10 cellular contexts compared by ENCODE assay signal in genomic region chr16:2038359-2039285, GRCh38. TPM values are rescaled to one million over a fixed set of nuclear protein-coding genes. Genes with fewer than 3 reads are reported as not detected.
DNase-seq lines count a peak whose midpoint lies in the region; ATAC-seq and TF ChIP-seq lines count a peak whose summit lies in the region.
"Had no signal": no experiment of that assay in that cellular context is flagged by ENCODE, and none has a peak within 500 bp of the region (broad histone marks: within the 10 kb centered on the region; RNA-seq: fewer than 3 reads in every experiment).

No MANE protein-coding gene starts in this region.

- H3K36me3 ChIP-seq in CD8-positive, alpha-beta memory T cell (ENCODE audit: insufficient read depth, low read length) = no peaks in the 10 kb centered on the region
- H3K36me3 ChIP-seq in ascending aorta (peaks cover 4 to 15% of the 10 kb centered on the region in 2 donors), skeletal muscle tissue (ENCODE audit: control insufficient read depth in 3 of 3, insufficient read depth in 3 of 3, low read length in 3 of 3) (peaks cover 0 to 13% (median 5%) of the 10 kb centered on the region in 3 donors), trophoblast cell (ENCODE audit: control insufficient read depth in 1 of 2, insufficient read depth in 2 of 2, low read length in 2 of 2) (peaks cover 17 to 20% of the 10 kb centered on the region in 2 experiments)

- H3K27me3 Mint-ChIP-seq in CD8-positive, alpha-beta memory T cell = no peaks in the 10 kb centered on the region
- H3K27me3 Mint-ChIP-seq: CD4-positive, alpha-beta memory T cell had no signal

- H3K4me3 Mint-ChIP-seq in CD8-positive, alpha-beta memory T cell = no peak overlapping the region

- H3K14ac ChIP-seq in trophoblast cell (ENCODE audit: low read length) = no peak overlapping the region

- no peaks in the 10 kb centered on the region for H3K79me2 ChIP-seq in trophoblast cell (ENCODE audit: control insufficient read depth, insufficient read depth, low read length, poor library complexity)

- no peak overlapping the region for H3K23ac ChIP-seq in trophoblast cell (ENCODE audit: low read length)

- intact Hi-C loops in ascending aorta (cut with DNase I) = no loop called here

- H3K9ac ChIP-seq in skeletal muscle tissue (ENCODE audit: low read depth in 1 of 3, low read length in 3 of 3) (peak overlapping the region in 2 of 3 donors; percentile 43 to 64), trophoblast cell (ENCODE audit: low read length) (no peak overlapping the region)

- TF ChIP-seq CTCF in ascending aorta (IDR thresholded peaks at IDR 0.05) = no peak

- H2BK5ac ChIP-seq in trophoblast cell (ENCODE audit: low read depth, low read length, poor library complexity) = no peak overlapping the region

- H3K9me3 Mint-ChIP-seq in CD8-positive, alpha-beta memory T cell = no peaks in the 10 kb centered on the region
- H3K9me3 Mint-ChIP-seq: CD4-positive, alpha-beta memory T cell had no signal

- H2AFZ ChIP-seq in trophoblast cell (ENCODE audit: insufficient read depth, low read length, poor library complexity) = no peak overlapping the region

- no peak overlapping the region for H4K91ac ChIP-seq in trophoblast cell (ENCODE audit: low read depth, low read length)

- peaks cover 9% of the 10 kb centered on the region for H3K79me1 ChIP-seq in trophoblast cell (ENCODE audit: low read length)

- ATAC-seq in GM19395 (IDR thresholded peaks at IDR 0.05; ENCODE audit: unreplicated experiment) = no peak

- no CpG with 5 or more reads among the region's 41 CpGs for whole genome bisulfite sequencing in trophoblast cell (ENCODE audit: extremely low coverage, insufficient coverage, insufficient read length)

- H3K27ac ChIP-seq in CD8-positive, alpha-beta memory T cell (ENCODE audit: low read depth, low read length) = peak overlapping the region; percentile 16
- H3K27ac ChIP-seq in ascending aorta = peak overlapping the region; percentile 25 to 96
- peak overlapping the region; percentile 79 for H3K27ac ChIP-seq in skeletal muscle tissue (ENCODE audit: low read depth, low read length)
- H3K27ac ChIP-seq in trophoblast cell (ENCODE audit: low read depth, low read length) = no peak overlapping the region

- no peaks in the 10 kb centered on the region for H3K36me3 Mint-ChIP-seq in CD8-positive, alpha-beta memory T cell
- H3K36me3 Mint-ChIP-seq: CD4-positive, alpha-beta memory T cell had no signal

- no peak overlapping the region for H3K4me2 ChIP-seq in trophoblast cell (ENCODE audit: low read length)

- H4K8ac ChIP-seq in trophoblast cell (ENCODE audit: low read depth, low read length) = no peak overlapping the region

- no peak overlapping the region for H3K4me3 ChIP-seq in CD8-positive, alpha-beta memory T cell (ENCODE audit: low read length)
- no peak overlapping the region for H3K4me3 ChIP-seq in ascending aorta
- H3K4me3 ChIP-seq in skeletal muscle tissue (ENCODE audit: low read length in 3 of 3) = peak overlapping the region in 1 of 3 donors; percentile 56
- H3K4me3 ChIP-seq in trophoblast cell (ENCODE audit: low read depth, low read length) = no peak overlapping the region

- POLR2A ChIA-PET in CD8-positive, alpha-beta memory T cell (lab: Charles Lee) = interaction anchor here (0.7 kb wide), 1 partner anchor 414 kb away, joined by 3 read pairs; no protein-coding TSS in a partner anchor
- POLR2A ChIA-PET in HEK293T (lab: Yijun Ruan, JAX) = interaction anchor here (1.2 to 1.5 kb wide), 2 partner anchors 9 to 11 kb away, joined by 6 to 7 read pairs; partner anchors contain the start of genes NTHL1 and TSC2

- no peaks in the 10 kb centered on the region for H3K27me3 ChIP-seq in CD8-positive, alpha-beta memory T cell (ENCODE audit: insufficient read depth, low read length, poor library complexity, severe bottlenecking)
- H3K27me3 ChIP-seq in ascending aorta (no peaks in the 10 kb centered on the region), skeletal muscle tissue (ENCODE audit: control insufficient read depth in 3 of 3, insufficient read depth in 3 of 3, low read length in 3 of 3) (no peaks in the 10 kb centered on the region), trophoblast cell (ENCODE audit: insufficient read depth, low read length) (no peaks in the 10 kb centered on the region)

- no peak overlapping the region for H2AK5ac ChIP-seq in trophoblast cell (ENCODE audit: low read length)

- H3K9me3 ChIP-seq in CD8-positive, alpha-beta memory T cell (ENCODE audit: low read length) = no peaks in the 10 kb centered on the region
- H3K9me3 ChIP-seq in ascending aorta (no peaks in the 10 kb centered on the region), skeletal muscle tissue (ENCODE audit: control insufficient read depth in 3 of 3, low read length in 3 of 3) (no peaks in the 10 kb centered on the region), trophoblast cell (ENCODE audit: insufficient read depth, low read depth, low read length) (no peaks in the 10 kb centered on the region)

- H3K4me1 ChIP-seq in CD8-positive, alpha-beta memory T cell (ENCODE audit: insufficient read depth, low read length) = no peaks in the 10 kb centered on the region
- H3K4me1 ChIP-seq in ascending aorta (peaks cover 16 to 32% of the 10 kb centered on the region in 2 donors), skeletal muscle tissue (ENCODE audit: control insufficient read depth in 3 of 3, insufficient read depth in 3 of 3, low read length in 3 of 3) (peaks cover 53 to 84% (median 79%) of the 10 kb centered on the region in 3 donors), trophoblast cell (ENCODE audit: control insufficient read depth in 1 of 2, insufficient read depth in 2 of 2, low read length in 2 of 2) (peaks cover 19 to 22% of the 10 kb centered on the region in 2 experiments)

- H3K27ac Mint-ChIP-seq in CD8-positive, alpha-beta memory T cell = no peak overlapping the region

- H3K4ac ChIP-seq in trophoblast cell (ENCODE audit: low read depth, low read length) = no peak overlapping the region

- H2BK120ac ChIP-seq in trophoblast cell (ENCODE audit: insufficient read depth, low read length, poor library complexity) = no peak overlapping the region

- DNase-seq in CD8-positive, alpha-beta memory T cell = no peak
- DNase-seq in ascending aorta (ENCODE audit: low spot score in 2 of 2) = no peak
- peak; percentile 74 for DNase-seq in left kidney (ENCODE audit: low read depth, low spot score)
- no peak for DNase-seq in activated naive CD4-positive, alpha-beta T cell treated with Interleukin-2 at 50 U/mL for 16 hours
- no peak for DNase-seq in trophoblast cell
- no peak for DNase-seq in HEK293T (ENCODE audit: extremely low spot score)

- H3K4me1 Mint-ChIP-seq in CD8-positive, alpha-beta memory T cell = no peaks in the 10 kb centered on the region
- H3K4me1 Mint-ChIP-seq: CD4-positive, alpha-beta memory T cell had no signal

- H2BK12ac ChIP-seq in trophoblast cell (ENCODE audit: low read length) = no peak overlapping the region

- no peak overlapping the region for H4K12ac ChIP-seq in trophoblast cell (ENCODE audit: low read depth, low read length)

- CTCF ChIA-PET in CD8-positive, alpha-beta memory T cell (lab: Charles Lee) = interaction anchor here (1.3 to 2.1 kb wide), 2 partner anchors 16 to 102 kb away, joined by 4 to 8 read pairs; no protein-coding TSS in a partner anchor
- CTCF ChIA-PET in HEK293T (lab: Yijun Ruan, JAX) = no interaction called here

- no peak overlapping the region for H3K18ac ChIP-seq in trophoblast cell (ENCODE audit: low read length)

TF ChIP-seq in HEK293T, 16 proteins besides CTCF, POLR2A, EP300 and RAD21:
- TF ChIP-seq HDGF (IDR thresholded peaks at IDR 0.05; ENCODE audit: borderline replicate concordance) = no peak
- no peak for TF ChIP-seq BHLHE40 (IDR thresholded peaks at IDR 0.05; ENCODE audit: borderline replicate concordance)
- no peak for TF ChIP-seq FOXA1 (IDR thresholded peaks at IDR 0.05)
- no peak for TF ChIP-seq SUZ12 (IDR thresholded peaks at IDR 0.05)
- TF ChIP-seq ARNT (IDR thresholded peaks at IDR 0.05) = no peak
- no peak for TF ChIP-seq FOXK2 (IDR thresholded peaks at IDR 0.05)
- TF ChIP-seq FOXM1 (IDR thresholded peaks at IDR 0.05; ENCODE audit: borderline replicate concordance) = no peak
- no peak for TF ChIP-seq CTBP1 (IDR thresholded peaks at IDR 0.05; ENCODE audit: borderline replicate concordance)
- TF ChIP-seq L3MBTL2 (conservative IDR thresholded peaks at IDR 0.05) = no peak
- TF ChIP-seq LEF1 (IDR thresholded peaks at IDR 0.05; ENCODE audit: borderline replicate concordance) = no peak
- TF ChIP-seq SP1 (IDR thresholded peaks at IDR 0.05) = no peak
- no peak for TF ChIP-seq NFRKB (IDR thresholded peaks at IDR 0.05)
- no peak for TF ChIP-seq PKNOX1 (IDR thresholded peaks at IDR 0.05)
- no peak for TF ChIP-seq TARDBP (IDR thresholded peaks at IDR 0.05)
- no peak for TF ChIP-seq ELF4 (IDR thresholded peaks at IDR 0.05)
- no peak for TF ChIP-seq ZNF384 (IDR thresholded peaks at IDR 0.05)

RNA-seq across cellular contexts. Expression of gene NTHL1, which starts 9.0 kb away (rescaled TPM):
- total RNA-seq in CD8-positive, alpha-beta memory T cell = 10 to 100 TPM; 28.7 to 29.5 TPM
- polyA plus RNA-seq in CD8-positive, alpha-beta memory T cell = 16.3 TPM
- total RNA-seq in ascending aorta (59.5 TPM), skeletal muscle tissue (13.6 TPM)
- polyA plus RNA-seq in trophoblast cell (2013) = 9.2 and 10.0 TPM in 2 replicates

RNA-seq across cellular contexts. Expression of gene TSC2, which starts 9.2 kb away (rescaled TPM):
- total RNA-seq in CD8-positive, alpha-beta memory T cell = 10 to 100 TPM; 79.3 to 86.3 TPM
- polyA plus RNA-seq in CD8-positive, alpha-beta memory T cell = 46.4 TPM
- total RNA-seq in ascending aorta (258 TPM), skeletal muscle tissue (49.6 TPM)
- polyA plus RNA-seq in trophoblast cell (2013) = 54.5 and 58.8 TPM in 2 replicates

RNA-seq across cellular contexts. Expression of gene NHERF2, which starts 11.9 kb away (rescaled TPM):
- total RNA-seq in CD8-positive, alpha-beta memory T cell = 1 to 10 TPM; 3.0 to 4.1 TPM
- 0.51 TPM for polyA plus RNA-seq in CD8-positive, alpha-beta memory T cell
- total RNA-seq in ascending aorta (123 TPM), skeletal muscle tissue (15.1 TPM)
- polyA plus RNA-seq in trophoblast cell (2013) = 21.9 and 22.1 TPM in 2 replicates

RNA-seq across cellular contexts. Expression of gene NPW, which starts 19.0 kb away (rescaled TPM):
- 10 to 100 TPM in 1 of 2 experiments, 1 to 10 TPM in 1; 9.4 to 12.5 TPM for total RNA-seq in CD8-positive, alpha-beta memory T cell
- not detected for polyA plus RNA-seq in CD8-positive, alpha-beta memory T cell
- total RNA-seq in ascending aorta = not detected
- total RNA-seq in skeletal muscle tissue = not detected
- 0.79 and 0.94 TPM in 2 replicates for polyA plus RNA-seq in trophoblast cell (2013)
- total RNA-seq: CD4-positive, alpha-beta memory T cell had no signal
- polyA plus RNA-seq: CD4-positive, alpha-beta memory T cell; keratinocyte had no signal

RNA-seq across cellular contexts. Expression of gene ZNF598, which starts 29.0 kb away (rescaled TPM):
- total RNA-seq in CD8-positive, alpha-beta memory T cell = 10 to 100 TPM; 91.8 to 96.6 TPM
- 11.3 TPM for polyA plus RNA-seq in CD8-positive, alpha-beta memory T cell
- 31.1 TPM for total RNA-seq in ascending aorta
- total RNA-seq in skeletal muscle tissue = 4.7 TPM
- 29.9 and 32.0 TPM in 2 replicates for polyA plus RNA-seq in trophoblast cell (2013)
